In the genomic region with DNA sequence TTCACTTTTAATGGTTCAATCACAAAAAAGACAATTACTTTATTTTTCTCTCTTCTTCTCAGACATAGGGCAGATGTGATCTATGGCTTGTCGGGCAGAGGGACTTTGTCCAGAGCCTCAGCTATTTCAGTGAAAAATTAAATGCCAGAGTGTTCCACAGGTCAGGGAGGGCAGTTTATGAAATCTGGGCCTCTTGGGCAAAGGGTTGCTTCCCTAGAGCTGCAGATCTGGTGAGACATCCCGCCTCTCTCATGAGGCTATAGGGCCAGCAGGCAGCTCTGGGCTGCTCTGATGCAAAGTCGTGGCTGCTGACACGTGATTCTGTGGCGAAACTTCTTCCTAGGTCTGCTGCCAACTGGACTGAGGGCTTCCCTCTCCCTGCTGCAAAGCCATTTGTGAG, we compare ENCODE assay signal across 8 cellular contexts. TPM values are rescaled to one million over a fixed set of nuclear protein-coding genes. Genes with fewer than 3 reads are reported as not detected.
DNase-seq lines count a peak whose midpoint lies in the region; ATAC-seq and TF ChIP-seq lines count a peak whose summit lies in the region.

No MANE protein-coding gene starts in this region.

- no peak overlapping the region for H3K4me3 ChIP-seq in RWPE2 (ENCODE audit: severe bottlenecking)
- H3K4me3 ChIP-seq in fibroblast of villous mesenchyme (ENCODE audit: low read depth, low read length): no peak overlapping the region
- H3K4me3 ChIP-seq in prostate gland: no peak overlapping the region

- H3K27ac Mint-ChIP-seq in effector memory CD8-positive, alpha-beta T cell: no peak overlapping the region

- ATAC-seq in RWPE2 (ENCODE audit: low read depth): peak; percentile 76
- no peak for ATAC-seq in effector memory CD8-positive, alpha-beta T cell (replicated peaks)
- ATAC-seq in HG03565 (IDR thresholded peaks at IDR 0.05; ENCODE audit: unreplicated experiment): no peak
- no peak for ATAC-seq in HG03378 (IDR thresholded peaks at IDR 0.05; ENCODE audit: unreplicated experiment)

- H3K27me3 Mint-ChIP-seq in effector memory CD8-positive, alpha-beta T cell: peaks cover 57 to 93% of the 10 kb centered on the region in 2 donors

- no peaks in the 10 kb centered on the region for H3K9me3 ChIP-seq in RWPE2 (ENCODE audit: severe bottlenecking)
- H3K9me3 ChIP-seq in prostate gland: no peaks in the 10 kb centered on the region

- TF ChIP-seq POLR2A in prostate gland (IDR thresholded peaks at IDR 0.05): no peak

- H3K9me3 Mint-ChIP-seq in effector memory CD8-positive, alpha-beta T cell: no peaks in the 10 kb centered on the region

- H3K27me3 ChIP-seq in RWPE2 (ENCODE audit: insufficient read depth, poor library complexity, severe bottlenecking): no peaks in the 10 kb centered on the region
- no peaks in the 10 kb centered on the region for H3K27me3 ChIP-seq in prostate gland (replicated peaks; ENCODE audit: insufficient read depth)

- H3K4me3 Mint-ChIP-seq in effector memory CD8-positive, alpha-beta T cell: no peak overlapping the region

- WGBS in prostate gland: 48% methylated on average over 5 of the region's 5 CpGs

- H3K4me1 ChIP-seq in RWPE2 (ENCODE audit: insufficient read depth, poor library complexity, severe bottlenecking) (peaks cover 27% of the 10 kb centered on the region), prostate gland (replicated peaks) (peaks cover 6% of the 10 kb centered on the region)

- TF ChIP-seq CTCF in RWPE2 (IDR thresholded peaks at IDR 0.05; ENCODE audit: poor library complexity, severe bottlenecking): no peak
- TF ChIP-seq CTCF in fibroblast of villous mesenchyme (IDR thresholded peaks at IDR 0.05; ENCODE audit: insufficient read depth, low read depth, low read length): no peak
- TF ChIP-seq CTCF in prostate gland (IDR thresholded peaks at IDR 0.05): no peak

- intact Hi-C loops in prostate gland (cut with DNase I): loop anchor here (10.0 kb wide), 1 partner anchor 99 kb away; no protein-coding TSS in a partner anchor

- no peaks in the 10 kb centered on the region for H3K36me3 ChIP-seq in RWPE2 (ENCODE audit: low read depth)
- no peaks in the 10 kb centered on the region for H3K36me3 ChIP-seq in prostate gland

- DNase-seq in GF-D8 (lab: John Stamatoyannopoulos, UW): peak; percentile 0
- DNase-seq in RWPE2 (ENCODE audit: low spot score): no peak
- DNase-seq in fibroblast of villous mesenchyme (ENCODE audit: low read depth): peak; percentile 76
- DNase-seq in prostate gland (ENCODE audit: low spot score): peak; percentile 47
- DNase-seq in effector memory CD8-positive, alpha-beta T cell: no peak
- DNase-seq in activated CD4-positive, alpha-beta T cell treated with anti-CD3 and anti-CD28 coated beads, Interleukin-2, amount 50 U/mL, for 48 hours: no peak

- no peaks in the 10 kb centered on the region for H3K36me3 Mint-ChIP-seq in effector memory CD8-positive, alpha-beta T cell (ENCODE audit: insufficient read depth)

- H3K27ac ChIP-seq in RWPE2 (ENCODE audit: poor library complexity, severe bottlenecking) (peak overlapping the region; percentile 34), prostate gland (peak overlapping the region in 1 of 2 donors; percentile 16)

- peaks cover 0 to 2% of the 10 kb centered on the region in 2 donors for H3K4me1 Mint-ChIP-seq in effector memory CD8-positive, alpha-beta T cell (ENCODE audit: low read depth in 2 of 2)

RNA-seq across cellular contexts. Expression of a gene that starts 6.0 kb away (rescaled TPM):
- under 0.01 and 0.43 TPM in 2 replicates for total RNA-seq in fibroblast of villous mesenchyme
- 10 to 100 TPM; 24.6 to 39.3 TPM for total RNA-seq in prostate gland

Comparison
In these comparisons a context has a peak if more than half of its experiments do, and no peak if none do; other contexts are left out.
1. DNase-seq: peak in GF-D8 (single experiment), fibroblast of villous mesenchyme (single experiment) and prostate gland (single experiment); none in RWPE2 (single experiment), effector memory CD8-positive, alpha-beta T cell (0 of 3) and activated CD4-positive, alpha-beta T cell treated with anti-CD3 and anti-CD28 coated beads, Interleukin-2, amount 50 U/mL, for 48 hours (0 of 2).
2. RNA of a gene that starts 6.0 kb away (total RNA-seq): 24.6 to 39.3 TPM in prostate gland; under 0.01 to 0.43 TPM in fibroblast of villous mesenchyme; every median in the first group is over 10 times any median in the second.